ENCODE assay signal across 9 cellular contexts in genomic region chr1:90817399-90817798, GRCh38.
"Had no signal": no experiment of that assay in that cellular context is flagged by ENCODE, and none has a peak within 500 bp of the region (broad histone marks: within the 10 kb centered on the region; RNA-seq: fewer than 3 reads in every experiment).

No MANE protein-coding gene starts in this region.

- H3K4me1 ChIP-seq: HAP-1 had no signal

- DNase-seq: HFFc6, Karpas-422, KBM-7 had no signal

- H2AFZ ChIP-seq: GM23338 had no signal

- H3K4me3 Mint-ChIP-seq: GM23338, HFFc6, IgD-negative memory B cell had no signal

- H3K9me3 ChIP-seq: HAP-1 had no signal

- H3K4me2 ChIP-seq: GM23338, KMS-11 had no signal

- H3K4me1 Mint-ChIP-seq: GM23338 had no signal

- H3K4me3 ChIP-seq: GM23338, HAP-1 had no signal

- H3K9ac ChIP-seq: KMS-11 had no signal

- H3K9me3 Mint-ChIP-seq: GM23338, HFFc6 had no signal

- H3K27ac ChIP-seq: HL-60, KMS-11 had no signal

- H3K36me3 ChIP-seq: HAP-1 had no signal

- H3K27ac Mint-ChIP-seq: GM23338, HFFc6, IgD-negative memory B cell had no signal

- ATAC-seq: GM23338, HCT116 had no signal
